Comparison of ENCODE assay signal across 13 cellular contexts in genomic region chr17:59790936-59791335, GRCh38.
A peak's percentile ranks its signal among the peaks of the same experiment; 100 is the strongest.
DNase-seq lines count a peak whose midpoint lies in the region; TF ChIP-seq lines count a peak whose summit lies in the region.
"Had no signal": no experiment of that assay in that cellular context is flagged by ENCODE, and none has a peak within 500 bp of the region (broad histone marks: within the 10 kb centered on the region; RNA-seq: fewer than 3 reads in every experiment).

No MANE protein-coding gene starts in this region.

- H3K27me3 ChIP-seq in skeletal muscle tissue (ENCODE audit: control insufficient read depth in 3 of 3, insufficient read depth in 3 of 3, low read length in 3 of 3), result no peaks in the 10 kb centered on the region
- no peaks in the 10 kb centered on the region for H3K27me3 ChIP-seq in HAP-1 (ENCODE audit: low read depth)

- TF ChIP-seq CTCF in chondrocyte (IDR thresholded peaks at IDR 0.05), result no peak

- peaks cover 32% of the 10 kb centered on the region for H3K36me3 Mint-ChIP-seq in activated CD4-positive, alpha-beta T cell treated with anti-CD3 and anti-CD28 coated beads, Interleukin-2, amount 10 ng/mL, durations not matched to agents 24 days and 14 days (ENCODE audit: low read depth)
- peaks cover under 1% of the 10 kb centered on the region for H3K36me3 Mint-ChIP-seq in chondrocyte (ENCODE audit: low read depth)

- no peak overlapping the region for H3K4me3 Mint-ChIP-seq in activated CD4-positive, alpha-beta T cell treated with anti-CD3 and anti-CD28 coated beads, Interleukin-2, amount 10 ng/mL, durations not matched to agents 24 days and 14 days
- H3K4me3 Mint-ChIP-seq in chondrocyte (ENCODE audit: unreplicated experiment), result no peak overlapping the region
- H3K4me3 Mint-ChIP-seq: central memory CD8-positive, alpha-beta T cell had no signal

- in situ Hi-C loops in HAP-1 (cut with MboI; ENCODE audit: low sequenced_read_pairs), result no loop called here

- no peaks in the 10 kb centered on the region for H3K9me3 ChIP-seq in skeletal muscle tissue (ENCODE audit: control insufficient read depth in 3 of 3, low read length in 3 of 3)
- no peaks in the 10 kb centered on the region for H3K9me3 ChIP-seq in HAP-1

- intact Hi-C loops in activated CD4-positive, alpha-beta T cell treated with anti-CD3 and anti-CD28 coated beads, Interleukin-2, amount 10 ng/mL, durations not matched to agents 24 days and 14 days (cut with micrococcal nuclease), result no loop called here

- H3K9me3 Mint-ChIP-seq in activated CD4-positive, alpha-beta T cell treated with anti-CD3 and anti-CD28 coated beads, Interleukin-2, amount 10 ng/mL, durations not matched to agents 24 days and 14 days, result peaks cover 3% of the 10 kb centered on the region
- H3K9me3 Mint-ChIP-seq in chondrocyte (ENCODE audit: low read depth), result no peaks in the 10 kb centered on the region
- H3K9me3 Mint-ChIP-seq: central memory CD8-positive, alpha-beta T cell had no signal

- DNase-seq in activated CD4-positive, alpha-beta T cell treated with anti-CD3 and anti-CD28 coated beads, Interleukin-2, amount 10 ng/mL, durations not matched to agents 24 days and 14 days, result peak; percentile 38
- no peak for DNase-seq in activated CD4-positive, alpha-beta T cell treated with anti-CD3 and anti-CD28 coated beads for 1 hour
- DNase-seq in NOMO-1 (lab: John Stamatoyannopoulos, UW; ENCODE audit: unreplicated experiment in 2 of 2) (peak; percentile 49 to 84), chondrocyte (ENCODE audit: low spot score) (no peak), DMS153 treated with DMSO at 0.1 percent for 48 hours (lab: John Stamatoyannopoulos, UW; ENCODE audit: unreplicated experiment) (no peak), HAP-1 (ENCODE audit: low spot score in 2 of 2) (no peak)
- no peak for DNase-seq in stimulated activated CD4-positive, alpha-beta T cell treated with anti-CD3 and anti-CD28 coated beads, Interleukin-2, amount 100 ng/mL, for 48 hours
- DNase-seq: activated T-cell treated with anti-CD3 and anti-CD28 coated beads, Interleukin-2, amount 50 U/mL, for 48 hours; DND-41; erythroblast; Karpas-422 had no signal

- H3K9ac ChIP-seq in skeletal muscle tissue (ENCODE audit: low read depth in 1 of 3, low read length in 3 of 3), result no peak overlapping the region

- peak overlapping the region; percentile 71 for H3K27ac ChIP-seq in skeletal muscle tissue (ENCODE audit: low read depth, low read length)

- peaks cover 37% of the 10 kb centered on the region for H3K4me1 Mint-ChIP-seq in activated CD4-positive, alpha-beta T cell treated with anti-CD3 and anti-CD28 coated beads, Interleukin-2, amount 10 ng/mL, durations not matched to agents 24 days and 14 days
- peaks cover 53% of the 10 kb centered on the region for H3K4me1 Mint-ChIP-seq in chondrocyte (ENCODE audit: low read depth)

- no peaks in the 10 kb centered on the region for H3K27me3 Mint-ChIP-seq in activated CD4-positive, alpha-beta T cell treated with anti-CD3 and anti-CD28 coated beads, Interleukin-2, amount 10 ng/mL, durations not matched to agents 24 days and 14 days
- H3K27me3 Mint-ChIP-seq in chondrocyte (ENCODE audit: low read depth), result no peaks in the 10 kb centered on the region
- H3K27me3 Mint-ChIP-seq: central memory CD8-positive, alpha-beta T cell had no signal

- H3K27ac Mint-ChIP-seq in activated CD4-positive, alpha-beta T cell treated with anti-CD3 and anti-CD28 coated beads, Interleukin-2, amount 10 ng/mL, durations not matched to agents 24 days and 14 days, result peak overlapping the region; percentile 79
- H3K27ac Mint-ChIP-seq in chondrocyte (ENCODE audit: unreplicated experiment), result peak overlapping the region; percentile 10

- H3K36me3 ChIP-seq in skeletal muscle tissue (ENCODE audit: control insufficient read depth in 3 of 3, insufficient read depth in 3 of 3, low read length in 3 of 3) (no peaks in the 10 kb centered on the region), HAP-1 (replicated peaks) (no peaks in the 10 kb centered on the region)

- H3K4me3 ChIP-seq in skeletal muscle tissue (ENCODE audit: low read length in 3 of 3) (no peak overlapping the region), HAP-1 (no peak overlapping the region)

- H3K4me1 ChIP-seq in skeletal muscle tissue (ENCODE audit: control insufficient read depth in 3 of 3, insufficient read depth in 3 of 3, low read length in 3 of 3) (peaks cover 0 to 12% (median 10%) of the 10 kb centered on the region in 3 donors), HAP-1 (peaks cover 24% of the 10 kb centered on the region)

Comparison
In these comparisons a context has a peak if more than half of its experiments do, and no peak if none do; other contexts are left out.
1. DNase-seq: peak in activated CD4-positive, alpha-beta T cell treated with anti-CD3 and anti-CD28 coated beads, Interleukin-2, amount 10 ng/mL, durations not matched to agents 24 days and 14 days (single experiment) and NOMO-1 (2 of 2); none in activated CD4-positive, alpha-beta T cell treated with anti-CD3 and anti-CD28 coated beads for 1 hour (single experiment), chondrocyte (single experiment), DMS153 treated with DMSO at 0.1 percent for 48 hours (single experiment), stimulated activated CD4-positive, alpha-beta T cell treated with anti-CD3 and anti-CD28 coated beads, Interleukin-2, amount 100 ng/mL, for 48 hours (0 of 2) and HAP-1 (0 of 2).